In genomic region chr15:40618906-40619305, GRCh38 we compare ENCODE assay signal across 19 cellular contexts.
"Had no signal": no experiment of that assay in that cellular context is flagged by ENCODE, and none has a peak within 500 bp of the region (broad histone marks: within the 10 kb centered on the region; RNA-seq: fewer than 3 reads in every experiment).

No MANE protein-coding gene starts in this region.

- H3K4me3 ChIP-seq: MG63 had no signal

- FAIRE-seq: RCC 7860 had no signal

- ATAC-seq: activated CD4-positive, CD25-positive, alpha-beta regulatory T cell treated with anti-CD3 and anti-CD28 coated beads, Interleukin-2, amount 50 U/mL, for 24 hours; activated CD8-positive, alpha-beta T cell treated with anti-CD3 and anti-CD28 coated beads for 36 hours; activated T-cell treated with anti-CD3 and anti-CD28 coated beads, Interleukin-2, amount 50 U/mL, for 72 hours had no signal

- H3K9me3 ChIP-seq: MG63 had no signal

- DNase-seq: activated CD4-positive, alpha-beta T cell treated with anti-CD3 and anti-CD28 coated beads for 4 hours; activated CD8-positive, alpha-beta memory T cell treated with anti-CD3 and anti-CD28 coated beads, Interleukin-2, amount 50 U/mL, for 4 hours; activated CD8-positive, alpha-beta T cell treated with anti-CD3 and anti-CD28 coated beads for 36 hours; activated naive CD4-positive, alpha-beta T cell treated with anti-CD3 and anti-CD28 coated beads, Interleukin-2, amount 50 U/mL, for 16 hours; activated naive CD8-positive, alpha-beta T cell treated with anti-CD3 and anti-CD28 coated beads, Interleukin-2, amount 10 ng/mL, durations not matched to agents 7 days and 5 days; activated T-cell treated with anti-CD3 and anti-CD28 coated beads, Interleukin-2, amount 50 U/mL, for 72 hours; aorta; MG63; MV-4-11; NCI-H1092 treated with DMSO at 0.1 percent for 48 hours; NCI-H1417 treated with DMSO at 0.1 percent for 48 hours; NCI-H1694; NCI-H2029; NCI-H345; NCI-H510A; NCI-H69; SHP77 treated with DMSO at 0.1 percent for 48 hours had no signal

- H3K27me3 ChIP-seq: MG63 had no signal
